Comparison of ENCODE assay signal across 30 cellular contexts in genomic region chr2:47420214-47420613, GRCh38. TPM values are rescaled to one million over a fixed set of nuclear protein-coding genes. Genes with fewer than 3 reads are reported as not detected.
"Had no signal": no experiment of that assay in that cellular context is flagged by ENCODE, and none has a peak within 500 bp of the region (broad histone marks: within the 10 kb centered on the region; RNA-seq: fewer than 3 reads in every experiment).

No MANE protein-coding gene starts in this region.

- H3K4me1 Mint-ChIP-seq: activated CD8-positive, alpha-beta memory T cell treated with anti-CD3 and anti-CD28 coated beads, Interleukin-2, amount 10 ng/mL, durations not matched to agents 7 days and 5 days; activated naive CD4-positive, alpha-beta T cell treated with anti-CD3 and anti-CD28 coated beads, Interleukin-2, amount 10 ng/mL, durations not matched to agents 7 days and 5 days had no signal

- H3K27me3 ChIP-seq: adrenal gland, body of pancreas, breast epithelium, cardiac muscle cell, colonic mucosa, heart left ventricle had no signal

- H3K4me3 Mint-ChIP-seq: activated CD4-positive, alpha-beta memory T cell treated with anti-CD3 and anti-CD28 coated beads for 36 hours; activated CD8-positive, alpha-beta memory T cell treated with anti-CD3 and anti-CD28 coated beads, Interleukin-2, amount 10 ng/mL, durations not matched to agents 7 days and 5 days; activated CD8-positive, alpha-beta T cell treated with anti-CD3 and anti-CD28 coated beads, Interleukin-2, amount 10 ng/mL, durations not matched to agents 7 days and 5 days; activated naive CD4-positive, alpha-beta T cell treated with anti-CD3 and anti-CD28 coated beads, Interleukin-2, amount 10 ng/mL, durations not matched to agents 7 days and 5 days; activated T-helper 1 cell treated with anti-CD3 and anti-CD28 coated beads, Interleukin-12 subunit alpha, Interleukin-12 subunit beta, Interleukin-2, Interleukin-4 antibody, amounts not matched to agents 30 ng/mL and 10 ng/mL and 1 ng/mL, durations not matched to agents 14 hours and 24 hours and 36 hours; endodermal cell had no signal

- H3K9me3 Mint-ChIP-seq: activated CD4-positive, alpha-beta memory T cell treated with anti-CD3 and anti-CD28 coated beads for 36 hours; activated naive CD4-positive, alpha-beta T cell treated with anti-CD3 and anti-CD28 coated beads, Interleukin-2, amount 10 ng/mL, durations not matched to agents 7 days and 5 days; activated naive CD4-positive, alpha-beta T cell treated with anti-CD3 and anti-CD28 coated beads, Interleukin-2, amount 50 U/mL, for 72 hours; activated T-helper 1 cell treated with anti-CD3 and anti-CD28 coated beads, Interleukin-12 subunit alpha, Interleukin-12 subunit beta, Interleukin-2, Interleukin-4 antibody, amounts not matched to agents 30 ng/mL and 10 ng/mL and 1 ng/mL, durations not matched to agents 14 hours and 24 hours and 36 hours; activated T-helper 2 cell treated with anti-CD3 and anti-CD28 coated beads, Interferon-gamma antibody, Interleukin-2, Interleukin-4, amounts not matched to agents 10 μg/mL and 5 μg/mL and 100 μg/mL, durations not matched to agents 14 hours and 24 hours and 36 hours; endodermal cell had no signal

- H3K9me3 ChIP-seq: adrenal gland, body of pancreas, breast epithelium, colonic mucosa, heart left ventricle had no signal

- ATAC-seq: activated CD8-positive, alpha-beta memory T cell treated with anti-CD3 and anti-CD28 coated beads, Interleukin-2, amount 10 ng/mL, durations not matched to agents 7 days and 5 days; activated CD8-positive, alpha-beta T cell treated with anti-CD3 and anti-CD28 coated beads, Interleukin-2, amount 10 ng/mL, durations not matched to agents 7 days and 5 days; activated naive CD4-positive, alpha-beta T cell treated with anti-CD3 and anti-CD28 coated beads, Interleukin-2, amount 50 U/mL, for 72 hours; body of pancreas; heart left ventricle had no signal

- DNase-seq: activated CD4-positive, alpha-beta memory T cell treated with anti-CD3 and anti-CD28 coated beads for 36 hours; activated CD4-positive, alpha-beta T cell treated with anti-CD3 and anti-CD28 coated beads for 1 hour; activated CD4-positive, alpha-beta T cell treated with anti-CD3 and anti-CD28 coated beads for 4 hours; activated CD8-positive, alpha-beta memory T cell treated with anti-CD3 and anti-CD28 coated beads, Interleukin-2, amount 10 ng/mL, durations not matched to agents 7 days and 5 days; activated CD8-positive, alpha-beta memory T cell treated with anti-CD3 and anti-CD28 coated beads, Interleukin-2, amount 50 U/mL, for 4 hours; activated CD8-positive, alpha-beta T cell treated with anti-CD3 and anti-CD28 coated beads, Interleukin-2, amount 10 ng/mL, durations not matched to agents 7 days and 5 days; activated gamma-delta T cell; activated naive CD4-positive, alpha-beta T cell; activated naive CD4-positive, alpha-beta T cell treated with anti-CD3 and anti-CD28 coated beads, Interleukin-2, amount 10 ng/mL, durations not matched to agents 7 days and 5 days; activated T-cell treated with anti-CD3 and anti-CD28 coated beads, Interleukin-2, amount 50 U/mL, for 1 hour; activated T-cell treated with anti-CD3 and anti-CD28 coated beads, Interleukin-2, amount 50 U/mL, for 48 hours; amygdala; aorta; body of pancreas; central memory CD4-positive, alpha-beta T cell; cerebellar nuclear complex; colonic mucosa; effector CD8-positive, alpha-beta T cell; foreskin fibroblast; glutamatergic neuron; heart left ventricle; T-helper 2 cell had no signal

- H3K36me3 ChIP-seq: breast epithelium, colonic mucosa had no signal

- H3K27ac ChIP-seq: adrenal gland, body of pancreas, breast epithelium, cardiac muscle cell, colonic mucosa, heart left ventricle had no signal

- H3K4me3 ChIP-seq: adrenal gland, body of pancreas, breast epithelium, cardiac muscle cell, colonic mucosa, heart left ventricle had no signal

- H3K27me3 Mint-ChIP-seq: activated CD4-positive, alpha-beta memory T cell treated with anti-CD3 and anti-CD28 coated beads for 36 hours; activated CD8-positive, alpha-beta memory T cell treated with anti-CD3 and anti-CD28 coated beads, Interleukin-2, amount 10 ng/mL, durations not matched to agents 7 days and 5 days; activated naive CD4-positive, alpha-beta T cell treated with anti-CD3 and anti-CD28 coated beads, Interleukin-2, amount 10 ng/mL, durations not matched to agents 7 days and 5 days had no signal

- H3K27ac Mint-ChIP-seq: activated CD4-positive, alpha-beta memory T cell treated with anti-CD3 and anti-CD28 coated beads for 36 hours; activated CD8-positive, alpha-beta memory T cell treated with anti-CD3 and anti-CD28 coated beads, Interleukin-2, amount 10 ng/mL, durations not matched to agents 7 days and 5 days; activated CD8-positive, alpha-beta T cell treated with anti-CD3 and anti-CD28 coated beads, Interleukin-2, amount 10 ng/mL, durations not matched to agents 7 days and 5 days; activated naive CD4-positive, alpha-beta T cell treated with anti-CD3 and anti-CD28 coated beads, Interleukin-2, amount 10 ng/mL, durations not matched to agents 7 days and 5 days; activated naive CD4-positive, alpha-beta T cell treated with anti-CD3 and anti-CD28 coated beads, Interleukin-2, amount 50 U/mL, for 72 hours; activated T-helper 1 cell treated with anti-CD3 and anti-CD28 coated beads, Interleukin-12 subunit alpha, Interleukin-12 subunit beta, Interleukin-2, Interleukin-4 antibody, amounts not matched to agents 30 ng/mL and 10 ng/mL and 1 ng/mL, durations not matched to agents 14 hours and 24 hours and 36 hours; activated T-helper 2 cell treated with anti-CD3 and anti-CD28 coated beads, Interferon-gamma antibody, Interleukin-2, Interleukin-4, amounts not matched to agents 10 μg/mL and 5 μg/mL and 100 μg/mL, durations not matched to agents 14 hours and 24 hours and 36 hours; endodermal cell had no signal

- H3K4me1 ChIP-seq: adrenal gland, body of pancreas, breast epithelium, colonic mucosa, heart left ventricle had no signal

RNA-seq across cellular contexts. Expression of gene EPCAM, which starts 51.1 kb away (rescaled TPM):
- total RNA-seq: activated CD8-positive, alpha-beta T cell treated with anti-CD3 and anti-CD28 coated beads, Interleukin-2, amount 10 ng/mL, durations not matched to agents 7 days and 5 days; T-helper 1 cell treated with Interleukin-12 subunit alpha and Interleukin-12 subunit beta and Interleukin-4 antibody, amounts not matched to agents 30 ng/mL and 1 ng/mL, for 36 hours had no signal
